17 cellular contexts compared by ENCODE assay signal in the genomic region with DNA sequence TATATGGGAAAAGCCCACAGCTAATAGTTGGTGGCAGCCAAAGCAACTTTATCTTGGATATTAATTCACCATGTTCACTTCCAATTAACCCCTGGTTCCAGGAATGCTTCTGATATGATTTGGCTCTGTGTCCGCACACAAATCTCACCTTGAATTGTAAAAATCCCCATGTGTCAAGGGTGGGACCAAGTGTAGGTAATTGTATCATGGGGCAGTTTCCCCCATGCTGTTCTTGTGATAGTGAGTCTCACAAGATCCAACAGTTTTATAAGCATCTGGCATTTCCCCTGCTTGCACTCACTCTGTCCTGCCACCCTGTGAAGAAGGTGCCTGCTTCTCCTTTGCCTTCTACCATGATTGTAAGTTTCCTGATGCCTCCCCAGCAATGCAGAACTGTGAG. TPM values are rescaled to one million over a fixed set of nuclear protein-coding genes. Genes with fewer than 3 reads are reported as not detected.
"Had no signal": no experiment of that assay in that cellular context is flagged by ENCODE, and none has a peak within 500 bp of the region (broad histone marks: within the 10 kb centered on the region; RNA-seq: fewer than 3 reads in every experiment).

No MANE protein-coding gene starts in this region.

RNA-seq across cellular contexts. Expression of gene IQCF5, which starts 6.5 kb away (rescaled TPM):
- total RNA-seq: activated CD4-positive, alpha-beta memory T cell treated with anti-CD3 and anti-CD28 coated beads, Interleukin-2, amount 10 ng/mL, durations not matched to agents 7 days and 5 days; activated CD4-positive, alpha-beta T cell treated with anti-CD3 and anti-CD28 coated beads for 36 hours; activated CD4-positive, alpha-beta T cell treated with anti-CD3 and anti-CD28 coated beads, Interleukin-2, amount 10 ng/mL, durations not matched to agents 7 days and 5 days; activated CD8-positive, alpha-beta memory T cell treated with anti-CD3 and anti-CD28 coated beads, Interleukin-2, amount 10 ng/mL, durations not matched to agents 7 days and 5 days; activated CD8-positive, alpha-beta T cell treated with anti-CD3 and anti-CD28 coated beads, Interleukin-2, amount 10 ng/mL, durations not matched to agents 7 days and 5 days; activated naive CD8-positive, alpha-beta T cell treated with anti-CD3 and anti-CD28 coated beads, Interleukin-2, amount 10 ng/mL, durations not matched to agents 7 days and 5 days; activated T-helper 2 cell treated with anti-CD3 and anti-CD28 coated beads, Interferon-gamma antibody, Interleukin-2, Interleukin-4, amounts not matched to agents 10 μg/mL and 5 μg/mL and 100 μg/mL, durations not matched to agents 14 hours and 24 hours and 36 hours; ascending aorta; cardiac septum; cerebellum; T-cell; T-helper 1 cell treated with Interleukin-12 subunit alpha and Interleukin-12 subunit beta and Interleukin-4 antibody, amounts not matched to agents 30 ng/mL and 1 ng/mL, for 36 hours; T-helper 17 cell; T-helper 2 cell treated with Interferon-gamma antibody and Interleukin-4, amounts not matched to agents 100 ng/mL and 5 ng/mL, for 36 hours; WTC11 had no signal
- polyA plus RNA-seq: adipose tissue had no signal

RNA-seq across cellular contexts. Expression of gene IQCF2, which starts 7.5 kb away (rescaled TPM):
- total RNA-seq: activated CD4-positive, alpha-beta memory T cell treated with anti-CD3 and anti-CD28 coated beads, Interleukin-2, amount 10 ng/mL, durations not matched to agents 7 days and 5 days; activated CD4-positive, alpha-beta T cell treated with anti-CD3 and anti-CD28 coated beads for 36 hours; activated CD4-positive, alpha-beta T cell treated with anti-CD3 and anti-CD28 coated beads, Interleukin-2, amount 10 ng/mL, durations not matched to agents 7 days and 5 days; activated CD8-positive, alpha-beta memory T cell treated with anti-CD3 and anti-CD28 coated beads, Interleukin-2, amount 10 ng/mL, durations not matched to agents 7 days and 5 days; activated CD8-positive, alpha-beta T cell treated with anti-CD3 and anti-CD28 coated beads, Interleukin-2, amount 10 ng/mL, durations not matched to agents 7 days and 5 days; activated naive CD8-positive, alpha-beta T cell treated with anti-CD3 and anti-CD28 coated beads, Interleukin-2, amount 10 ng/mL, durations not matched to agents 7 days and 5 days; activated T-helper 2 cell treated with anti-CD3 and anti-CD28 coated beads, Interferon-gamma antibody, Interleukin-2, Interleukin-4, amounts not matched to agents 10 μg/mL and 5 μg/mL and 100 μg/mL, durations not matched to agents 14 hours and 24 hours and 36 hours; ascending aorta; bronchial epithelial cell; cardiac septum; cerebellum; T-cell; T-helper 1 cell treated with Interleukin-12 subunit alpha and Interleukin-12 subunit beta and Interleukin-4 antibody, amounts not matched to agents 30 ng/mL and 1 ng/mL, for 36 hours; T-helper 17 cell; T-helper 2 cell treated with Interferon-gamma antibody and Interleukin-4, amounts not matched to agents 100 ng/mL and 5 ng/mL, for 36 hours; WTC11 had no signal
- polyA plus RNA-seq: adipose tissue had no signal

RNA-seq across cellular contexts. Expression of gene IQCF1, which starts 34.3 kb away (rescaled TPM):
- total RNA-seq: activated CD4-positive, alpha-beta memory T cell treated with anti-CD3 and anti-CD28 coated beads, Interleukin-2, amount 10 ng/mL, durations not matched to agents 7 days and 5 days; activated CD4-positive, alpha-beta T cell treated with anti-CD3 and anti-CD28 coated beads for 36 hours; activated CD4-positive, alpha-beta T cell treated with anti-CD3 and anti-CD28 coated beads, Interleukin-2, amount 10 ng/mL, durations not matched to agents 7 days and 5 days; activated CD8-positive, alpha-beta memory T cell treated with anti-CD3 and anti-CD28 coated beads, Interleukin-2, amount 10 ng/mL, durations not matched to agents 7 days and 5 days; activated CD8-positive, alpha-beta T cell treated with anti-CD3 and anti-CD28 coated beads, Interleukin-2, amount 10 ng/mL, durations not matched to agents 7 days and 5 days; activated naive CD8-positive, alpha-beta T cell treated with anti-CD3 and anti-CD28 coated beads, Interleukin-2, amount 10 ng/mL, durations not matched to agents 7 days and 5 days; activated T-helper 2 cell treated with anti-CD3 and anti-CD28 coated beads, Interferon-gamma antibody, Interleukin-2, Interleukin-4, amounts not matched to agents 10 μg/mL and 5 μg/mL and 100 μg/mL, durations not matched to agents 14 hours and 24 hours and 36 hours; ascending aorta; bronchial epithelial cell; cardiac septum; cerebellum; T-cell; T-helper 1 cell treated with Interleukin-12 subunit alpha and Interleukin-12 subunit beta and Interleukin-4 antibody, amounts not matched to agents 30 ng/mL and 1 ng/mL, for 36 hours; T-helper 17 cell; T-helper 2 cell treated with Interferon-gamma antibody and Interleukin-4, amounts not matched to agents 100 ng/mL and 5 ng/mL, for 36 hours; WTC11 had no signal
- polyA plus RNA-seq: adipose tissue had no signal
